In the genomic region with DNA sequence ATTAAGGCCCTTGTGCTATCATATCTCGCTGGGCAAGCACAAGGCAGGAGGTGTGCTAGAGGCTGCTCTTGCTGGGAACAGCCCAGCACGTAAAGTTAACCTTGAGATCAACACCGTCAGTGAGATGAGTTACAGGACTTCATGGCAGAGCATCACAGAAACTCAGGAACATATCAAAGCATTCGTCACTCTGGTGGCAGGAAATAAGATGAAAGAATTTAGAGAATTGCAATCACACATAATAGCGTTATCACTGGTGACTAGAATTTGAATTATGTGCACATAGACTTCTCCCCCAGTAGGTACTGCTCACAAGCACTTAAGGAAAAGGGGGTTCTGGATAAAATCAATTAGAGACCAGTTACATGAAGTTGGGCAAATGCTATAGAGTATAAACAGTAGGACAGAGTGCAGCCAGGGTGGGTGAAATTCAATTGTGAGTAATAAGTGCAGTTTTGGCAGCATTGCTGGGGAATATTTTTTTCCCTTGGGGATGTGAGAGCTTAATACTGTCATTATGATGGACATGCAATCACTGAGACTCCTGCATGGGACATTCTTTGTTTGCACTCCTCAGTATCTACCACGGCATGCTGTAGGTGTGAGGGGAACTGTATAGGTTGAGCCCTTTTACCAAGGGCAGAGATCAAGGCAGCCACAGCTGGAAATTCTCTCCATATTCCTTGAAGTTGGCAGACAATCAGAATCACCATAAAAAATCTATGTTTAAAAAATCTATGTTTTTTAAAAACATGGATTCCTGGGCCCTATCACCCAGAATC, we compare ENCODE assay signal across 1 cellular context.
TF ChIP-seq lines count a peak whose summit lies in the region.

No MANE protein-coding gene starts in this region.

TF ChIP-seq in IMR-90, 13 proteins besides CTCF, POLR2A, EP300 and RAD21 (continued from another document):
- TF ChIP-seq, protein P1, sequence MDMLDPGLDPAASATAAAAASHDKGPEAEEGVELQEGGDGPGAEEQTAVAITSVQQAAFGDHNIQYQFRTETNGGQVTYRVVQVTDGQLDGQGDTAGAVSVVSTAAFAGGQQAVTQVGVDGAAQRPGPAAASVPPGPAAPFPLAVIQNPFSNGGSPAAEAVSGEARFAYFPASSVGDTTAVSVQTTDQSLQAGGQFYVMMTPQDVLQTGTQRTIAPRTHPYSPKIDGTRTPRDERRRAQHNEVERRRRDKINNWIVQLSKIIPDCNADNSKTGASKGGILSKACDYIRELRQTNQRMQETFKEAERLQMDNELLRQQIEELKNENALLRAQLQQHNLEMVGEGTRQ (IDR thresholded peaks at IDR 0.05; ENCODE audit: low read depth, low read length), result no peak
- TF ChIP-seq MAZ (IDR thresholded peaks at IDR 0.05; ENCODE audit: borderline replicate concordance, low read depth, low read length) (no peak), RFX5 (IDR thresholded peaks at IDR 0.05; ENCODE audit: low read depth, low read length) (no peak), RCOR1 (IDR thresholded peaks at IDR 0.05; ENCODE audit: insufficient replicate concordance, low read length) (no peak), CHD1 (IDR thresholded peaks at IDR 0.05; ENCODE audit: low read depth, low read length) (no peak), CEBPB (IDR thresholded peaks at IDR 0.05; ENCODE audit: low read depth, low read length) (no peak), NFE2L2 (IDR thresholded peaks at IDR 0.05; ENCODE audit: low read depth, low read length) (no peak)
- TF ChIP-seq, protein P2, sequence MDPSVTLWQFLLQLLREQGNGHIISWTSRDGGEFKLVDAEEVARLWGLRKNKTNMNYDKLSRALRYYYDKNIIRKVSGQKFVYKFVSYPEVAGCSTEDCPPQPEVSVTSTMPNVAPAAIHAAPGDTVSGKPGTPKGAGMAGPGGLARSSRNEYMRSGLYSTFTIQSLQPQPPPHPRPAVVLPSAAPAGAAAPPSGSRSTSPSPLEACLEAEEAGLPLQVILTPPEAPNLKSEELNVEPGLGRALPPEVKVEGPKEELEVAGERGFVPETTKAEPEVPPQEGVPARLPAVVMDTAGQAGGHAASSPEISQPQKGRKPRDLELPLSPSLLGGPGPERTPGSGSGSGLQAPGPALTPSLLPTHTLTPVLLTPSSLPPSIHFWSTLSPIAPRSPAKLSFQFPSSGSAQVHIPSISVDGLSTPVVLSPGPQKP (IDR thresholded peaks at IDR 0.05; ENCODE audit: borderline replicate concordance, low read depth, low read length), result no peak
